Comparison of ENCODE assay signal across 16 cellular contexts in genomic region chr5:76269259-76269958, GRCh38.
DNase-seq lines count a peak whose midpoint lies in the region; ATAC-seq and FAIRE-seq lines count a peak whose summit lies in the region.
"Had no signal": no experiment of that assay in that cellular context is flagged by ENCODE, and none has a peak within 500 bp of the region (broad histone marks: within the 10 kb centered on the region; RNA-seq: fewer than 3 reads in every experiment).

No MANE protein-coding gene starts in this region.

- ATAC-seq in activated CD4-positive, CD25-positive, alpha-beta regulatory T cell treated with anti-CD3 and anti-CD28 coated beads, Interleukin-2, amount 50 U/mL, for 24 hours = peak; percentile 89 to 90
- no peak for ATAC-seq in GM18858 (IDR thresholded peaks at IDR 0.05; ENCODE audit: unreplicated experiment)
- no peak for ATAC-seq in HG03457 (IDR thresholded peaks at IDR 0.05; ENCODE audit: unreplicated experiment)
- ATAC-seq: HepG2, T-helper 17 cell had no signal

- peak; percentile 23 for FAIRE-seq in GM19239 (lab: Jason Lieb, UNC)
- FAIRE-seq: A204.1, GM18507, HepG2 had no signal

- no peak for DNase-seq in activated CD4-positive, CD25-positive, alpha-beta regulatory T cell (lab: John Stamatoyannopoulos, UW)
- DNase-seq in GM19239 (ENCODE audit: insufficient read length, low spot score) (no peak), NCI-H82 (lab: John Stamatoyannopoulos, UW) (no peak)
- DNase-seq in activated T-helper 9 cell treated with anti-CD3 and anti-CD28 coated beads, Interleukin-2, amount 50 U/mL, for 16 hours (ENCODE audit: low read depth) = peak; percentile 12
- peak; percentile 30 to 37 for DNase-seq in stimulated activated CD4-positive, alpha-beta T cell treated with anti-CD3 and anti-CD28 coated beads, Interleukin-2, amount 100 ng/mL, for 48 hours
- DNase-seq: CD4-positive, alpha-beta memory T cell; NCI-H2081 treated with DMSO at 0.1 percent for 48 hours; right lobe of liver; T-helper 17 cell; tibial artery had no signal

Comparison
In these comparisons a context has a peak if more than half of its experiments do, and no peak if none do; other contexts are left out.
1. ATAC-seq: peak in activated CD4-positive, CD25-positive, alpha-beta regulatory T cell treated with anti-CD3 and anti-CD28 coated beads, Interleukin-2, amount 50 U/mL, for 24 hours (2 of 2); none in GM18858 (single experiment) and HG03457 (single experiment).
2. DNase-seq: peak in activated T-helper 9 cell treated with anti-CD3 and anti-CD28 coated beads, Interleukin-2, amount 50 U/mL, for 16 hours (single experiment) and stimulated activated CD4-positive, alpha-beta T cell treated with anti-CD3 and anti-CD28 coated beads, Interleukin-2, amount 100 ng/mL, for 48 hours (2 of 2); none in activated CD4-positive, CD25-positive, alpha-beta regulatory T cell (0 of 4), GM19239 (single experiment) and NCI-H82 (single experiment).